8 cellular contexts compared by ENCODE assay signal in genomic region chr4:183658362-183659028, GRCh38. TPM values are rescaled to one million over a fixed set of nuclear protein-coding genes. Genes with fewer than 3 reads are reported as not detected.
A peak's percentile ranks its signal among the peaks of the same experiment; 100 is the strongest.
DNase-seq lines count a peak whose midpoint lies in the region; ATAC-seq lines count a peak whose summit lies in the region.

No MANE protein-coding gene starts in this region.

- H3K36me3 ChIP-seq in MG63: peaks cover 32% of the 10 kb centered on the region
- peaks cover 0 to 3% of the 10 kb centered on the region in 2 experiments for H3K36me3 ChIP-seq in trophoblast cell (ENCODE audit: control insufficient read depth in 1 of 2, insufficient read depth in 2 of 2, low read length in 2 of 2)

- intact Hi-C loops in head of caudate nucleus (cut with DNase I): loop anchor here (5.0 kb wide), 1 partner anchor 156 kb away; no protein-coding TSS in a partner anchor

- H3K18ac ChIP-seq in trophoblast cell (ENCODE audit: low read length): peak overlapping the region; percentile 57

- no peak overlapping the region for H2BK12ac ChIP-seq in trophoblast cell (ENCODE audit: low read length)

- H3K4ac ChIP-seq in trophoblast cell (ENCODE audit: low read depth, low read length): peak overlapping the region; percentile 61

- H3K27me3 ChIP-seq in MG63: no peaks in the 10 kb centered on the region
- H3K27me3 ChIP-seq in trophoblast cell (ENCODE audit: insufficient read depth, low read length): no peaks in the 10 kb centered on the region

- ATAC-seq in GM21381 (IDR thresholded peaks at IDR 0.05; ENCODE audit: unreplicated experiment): peak; percentile 31
- ATAC-seq in GM21390 (IDR thresholded peaks at IDR 0.05; ENCODE audit: unreplicated experiment): no peak

- H2AFZ ChIP-seq in trophoblast cell (ENCODE audit: insufficient read depth, low read length, poor library complexity): peak overlapping the region; percentile 98

- peaks cover 7% of the 10 kb centered on the region for H3K79me1 ChIP-seq in trophoblast cell (ENCODE audit: low read length)

- peak; percentile 1 for DNase-seq in COR-L47 (lab: John Stamatoyannopoulos, UW)
- peak; percentile 33 for DNase-seq in MG63
- peak; percentile 9 for DNase-seq in activated T-helper 9 cell treated with anti-CD3 and anti-CD28 coated beads, Interleukin-2, amount 50 U/mL, for 16 hours (ENCODE audit: low read depth)
- DNase-seq in head of caudate nucleus: peak in 26 of 42 donors; percentile 6 to 49 (median 18)
- no peak for DNase-seq in trophoblast cell
- no peak for DNase-seq in NCI-H1048 (lab: John Stamatoyannopoulos, UW)

- peak overlapping the region; percentile 70 for H4K12ac ChIP-seq in trophoblast cell (ENCODE audit: low read depth, low read length)

- H3K14ac ChIP-seq in trophoblast cell (ENCODE audit: low read length): peak overlapping the region; percentile 89

- no CpG with 5 or more reads among the region's 39 CpGs for whole genome bisulfite sequencing in trophoblast cell (ENCODE audit: extremely low coverage, insufficient coverage, insufficient read length)

- H3K4me3 ChIP-seq in MG63 (peak overlapping the region; percentile 94), trophoblast cell (ENCODE audit: low read depth, low read length) (peak overlapping the region; percentile 93)

- peak overlapping the region; percentile 91 for H3K9ac ChIP-seq in trophoblast cell (ENCODE audit: low read length)

- peaks cover 0 to 5% of the 10 kb centered on the region in 2 experiments for H3K4me1 ChIP-seq in trophoblast cell (ENCODE audit: control insufficient read depth in 1 of 2, insufficient read depth in 2 of 2, low read length in 2 of 2)

- peak overlapping the region; percentile 84 for H4K8ac ChIP-seq in trophoblast cell (ENCODE audit: low read depth, low read length)

- peaks cover 7% of the 10 kb centered on the region for H3K79me2 ChIP-seq in trophoblast cell (ENCODE audit: control insufficient read depth, insufficient read depth, low read length, poor library complexity)

- no peak overlapping the region for H3K23ac ChIP-seq in trophoblast cell (ENCODE audit: low read length)

- H2BK5ac ChIP-seq in trophoblast cell (ENCODE audit: low read depth, low read length, poor library complexity): peak overlapping the region; percentile 58

- peak overlapping the region; percentile 79 for H2BK120ac ChIP-seq in trophoblast cell (ENCODE audit: insufficient read depth, low read length, poor library complexity)

- no peaks in the 10 kb centered on the region for H3K9me3 ChIP-seq in MG63
- H3K9me3 ChIP-seq in trophoblast cell (ENCODE audit: insufficient read depth, low read depth, low read length): no peaks in the 10 kb centered on the region

- H3K4me2 ChIP-seq in trophoblast cell (ENCODE audit: low read length): peak overlapping the region; percentile 86

- H2AK5ac ChIP-seq in trophoblast cell (ENCODE audit: low read length): no peak overlapping the region

- no peak overlapping the region for H3K27ac ChIP-seq in trophoblast cell (ENCODE audit: low read depth, low read length)

- peak overlapping the region; percentile 84 for H4K91ac ChIP-seq in trophoblast cell (ENCODE audit: low read depth, low read length)

RNA-seq across cellular contexts. Expression of gene RWDD4, which starts 0.5 kb away (rescaled TPM):
- 38.5 and 111 TPM in 2 replicates for total RNA-seq in MG63 (2014; rRNA removed; shearing (Covaris generic); ENCODE audit: low replicate concordance)
- polyA plus RNA-seq in trophoblast cell (2013): 22.0 and 22.3 TPM in 2 replicates

RNA-seq across cellular contexts. Expression of gene TRAPPC11, which starts 0.6 kb away (rescaled TPM):
- total RNA-seq in MG63 (2014; rRNA removed; shearing (Covaris generic); ENCODE audit: low replicate concordance): 20.3 and 24.7 TPM in 2 replicates
- polyA plus RNA-seq in trophoblast cell (2013): 18.3 and 19.9 TPM in 2 replicates

Comparison
In these comparisons a context has a peak if more than half of its experiments do, and no peak if none do; other contexts are left out.
1. DNase-seq: peak in COR-L47 (single experiment), MG63 (single experiment), activated T-helper 9 cell treated with anti-CD3 and anti-CD28 coated beads, Interleukin-2, amount 50 U/mL, for 16 hours (single experiment) and head of caudate nucleus (26 of 42); none in trophoblast cell (0 of 2) and NCI-H1048 (single experiment).